In the genomic region with DNA sequence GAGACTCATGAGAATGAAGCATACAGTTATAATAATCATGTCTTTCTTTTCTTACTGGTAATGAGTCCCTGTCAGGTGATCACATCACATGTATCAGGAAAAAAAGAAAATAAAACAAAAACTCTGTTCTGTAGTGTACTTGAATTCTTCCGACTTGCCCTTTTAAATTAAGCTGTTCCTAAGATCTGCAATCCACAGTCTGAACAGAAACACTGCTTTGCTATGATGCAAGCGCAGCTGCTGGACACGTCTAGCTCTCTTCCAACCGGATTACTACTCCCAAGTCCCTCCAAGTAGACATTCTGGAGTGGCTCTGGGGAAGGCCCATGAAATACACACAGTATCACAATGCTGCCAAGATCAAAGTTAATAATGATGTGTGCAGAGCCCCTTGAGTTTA, we compare ENCODE assay signal across 16 cellular contexts.
DNase-seq lines count a peak whose midpoint lies in the region; ATAC-seq, FAIRE-seq and TF ChIP-seq lines count a peak whose summit lies in the region.
"Had no signal": no experiment of that assay in that cellular context is flagged by ENCODE, and none has a peak within 500 bp of the region (broad histone marks: within the 10 kb centered on the region; RNA-seq: fewer than 3 reads in every experiment).

No MANE protein-coding gene starts in this region.

- BruUV-seq in K562 (replicated peaks; lab: Mats Ljungman, UMichigan) = no TSS peak

- TF ChIP-seq RAD21 in K562 (CRISPR knock-in tag; conservative IDR thresholded peaks at IDR 0.05 in 1 of 2, IDR thresholded peaks at IDR 0.05 in 1 of 2) = no peak

- no peaks in the 10 kb centered on the region for H3K27me3 ChIP-seq in CD4-positive, CD25-positive, alpha-beta regulatory T cell (ENCODE audit: control insufficient read depth, insufficient read depth, low read length)
- no peaks in the 10 kb centered on the region for H3K27me3 ChIP-seq in K562 (ENCODE audit: control insufficient read depth in 2 of 2, insufficient read depth in 2 of 2, low read length in 2 of 2)
- H3K27me3 ChIP-seq in psoas muscle (ENCODE audit: insufficient read depth in 3 of 3, low read length in 2 of 3) = no peaks in the 10 kb centered on the region
- H3K27me3 ChIP-seq: body of pancreas had no signal

- H3K9me3 Mint-ChIP-seq in CD4-positive, CD25-positive, alpha-beta regulatory T cell = no peaks in the 10 kb centered on the region
- peaks cover 6% of the 10 kb centered on the region for H3K9me3 Mint-ChIP-seq in nephron progenitor cell
- H3K9me3 Mint-ChIP-seq: natural killer cell treated with Interleukin-12 subunit alpha and Interleukin-12 subunit beta and Interleukin-15 and Interleukin-18, amount 100 ng/mL, for 72 hours; stimulated activated naive CD8-positive, alpha-beta T cell treated with anti-CD3 and anti-CD28 coated beads, Interleukin-15, Interleukin-2, amounts not matched to agents 100 ng/mL and 50 ng/mL, for 24 hours had no signal

- H3K9me1 ChIP-seq in K562 (ENCODE audit: control insufficient read depth, insufficient read depth, low read length) = no peaks in the 10 kb centered on the region

- intact Hi-C loops in K562 (cut with micrococcal nuclease) (no loop called here), left cardiac atrium (cut with DNase I) (loop anchor here in 1 of 2 donors (10.0 kb wide), 1 partner anchor 75 kb away; no protein-coding TSS in a partner anchor), psoas muscle (cut with DNase I) (no loop called here)

- ATAC-seq in CD4-positive, CD25-positive, alpha-beta regulatory T cell (ENCODE audit: low read depth in 2 of 2) = no peak
- ATAC-seq in K562 (no peak), left cardiac atrium (peak; percentile 88 to 89), psoas muscle (peak; percentile 43 to 76 (median 68))
- ATAC-seq: body of pancreas; left colon; natural killer cell treated with Interleukin-12 subunit alpha and Interleukin-12 subunit beta and Interleukin-15 and Interleukin-18, amount 100 ng/mL, for 72 hours had no signal

- CTCF ChIA-PET in K562 (lab: Yijun Ruan, JAX; ENCODE audit: low intra/inter-chr PET ratio) = no interaction called here

- WGBS in K562 (ENCODE audit: insufficient coverage, low coverage, missing lambda C conversion rate) = 31% methylated on average over 4 of the region's 4 CpGs
- 52 to 69% (median 60%) methylated on average over 4 of the region's 4 CpGs for WGBS in psoas muscle, 3 donors

- H3K4me3 Mint-ChIP-seq in CD4-positive, CD25-positive, alpha-beta regulatory T cell = no peak overlapping the region
- no peak overlapping the region for H3K4me3 Mint-ChIP-seq in nephron progenitor cell

- no peak for TF ChIP-seq EP300 in K562 (IDR thresholded peaks at IDR 0.05; ENCODE audit: low read length)

- peaks cover 8% of the 10 kb centered on the region for H3K36me3 ChIP-seq in CD4-positive, CD25-positive, alpha-beta regulatory T cell (ENCODE audit: control insufficient read depth, insufficient read depth, low read length)
- H3K36me3 ChIP-seq in K562 (ENCODE audit: control insufficient read depth, insufficient read depth, low read length) (no peaks in the 10 kb centered on the region), psoas muscle (ENCODE audit: insufficient read depth in 1 of 2, low read depth in 1 of 2) (no peaks in the 10 kb centered on the region)

- H3K4me3 ChIP-seq in CD4-positive, CD25-positive, alpha-beta regulatory T cell (ENCODE audit: low read depth, low read length) = peak overlapping the region; percentile 18
- no peak overlapping the region for H3K4me3 ChIP-seq in K562
- H3K4me3 ChIP-seq in psoas muscle = no peak overlapping the region
- H3K4me3 ChIP-seq: body of pancreas, skin epidermis had no signal

- peaks cover 55% of the 10 kb centered on the region for H3K4me1 ChIP-seq in CD4-positive, CD25-positive, alpha-beta regulatory T cell (ENCODE audit: control insufficient read depth, insufficient read depth, low read length, poor library complexity, severe bottlenecking)
- H3K4me1 ChIP-seq in K562 (replicated peaks in 1 of 2; ENCODE audit: control insufficient read depth in 2 of 2, insufficient read depth in 2 of 2, low read length in 2 of 2) (peaks cover 0 to 17% of the 10 kb centered on the region in 2 experiments; a peak in 3 of 5 replicates), psoas muscle (peaks cover 4% of the 10 kb centered on the region)
- H3K4me1 ChIP-seq: body of pancreas had no signal

- no peaks in the 10 kb centered on the region for H3K27me3 Mint-ChIP-seq in CD4-positive, CD25-positive, alpha-beta regulatory T cell
- no peaks in the 10 kb centered on the region for H3K27me3 Mint-ChIP-seq in nephron progenitor cell (ENCODE audit: low read depth, poor library complexity)
- H3K27me3 Mint-ChIP-seq: natural killer cell treated with Interleukin-12 subunit alpha and Interleukin-12 subunit beta and Interleukin-15 and Interleukin-18, amount 100 ng/mL, for 72 hours; stimulated activated naive CD8-positive, alpha-beta T cell treated with anti-CD3 and anti-CD28 coated beads, Interleukin-15, Interleukin-2, amounts not matched to agents 100 ng/mL and 50 ng/mL, for 24 hours had no signal

- no peaks in the 10 kb centered on the region for H4K20me1 ChIP-seq in K562 (replicated peaks; ENCODE audit: control insufficient read depth, insufficient read depth, low read length)

- H3K4me1 Mint-ChIP-seq in CD4-positive, CD25-positive, alpha-beta regulatory T cell = peaks cover 38 to 60% (median 49%) of the 10 kb centered on the region in 4 donors
- H3K4me1 Mint-ChIP-seq in nephron progenitor cell = peaks cover 24% of the 10 kb centered on the region

- H3K79me2 ChIP-seq in K562 (ENCODE audit: control insufficient read depth, insufficient read depth, low read length) = no peaks in the 10 kb centered on the region; the same call in 2 of the 3 replicates

- H3K27ac ChIP-seq in CD4-positive, CD25-positive, alpha-beta regulatory T cell (ENCODE audit: insufficient read depth, low read length, poor library complexity, severe bottlenecking) = no peak overlapping the region
- H3K27ac ChIP-seq in K562 (ENCODE audit: extremely low read depth, low read depth, low read length) = no peak overlapping the region
- no peak overlapping the region for H3K27ac ChIP-seq in psoas muscle
- H3K27ac ChIP-seq: body of pancreas had no signal

- no peak for TF ChIP-seq POLR2A in K562 (conservative IDR thresholded peaks at IDR 0.05)

- in situ Hi-C loops in K562 (cut with MboI) = no loop called here

- TF ChIP-seq CTCF in K562 (IDR thresholded peaks at IDR 0.05 in 2 of 3, conservative IDR thresholded peaks at IDR 0.05 in 1 of 3; ENCODE audit: insufficient read depth in 2 of 3, low read depth in 1 of 3, low read length in 3 of 3) (no peak), psoas muscle (IDR thresholded peaks at IDR 0.05) (no peak), nephron progenitor cell (IDR thresholded peaks at IDR 0.05) (no peak)

- FAIRE-seq in K562 (lab: Jason Lieb, UNC) = no peak
- FAIRE-seq in urothelium cell line (lab: Jason Lieb, UNC) = no peak

- no peak overlapping the region for H3K27ac Mint-ChIP-seq in CD4-positive, CD25-positive, alpha-beta regulatory T cell
- no peak overlapping the region for H3K27ac Mint-ChIP-seq in nephron progenitor cell
- H3K27ac Mint-ChIP-seq: natural killer cell treated with Interleukin-12 subunit alpha and Interleukin-12 subunit beta and Interleukin-15 and Interleukin-18, amount 100 ng/mL, for 72 hours had no signal

- H3K36me3 Mint-ChIP-seq in CD4-positive, CD25-positive, alpha-beta regulatory T cell = peaks cover 16% of the 10 kb centered on the region
- H3K36me3 Mint-ChIP-seq in nephron progenitor cell (ENCODE audit: low read depth) = peaks cover 13% of the 10 kb centered on the region

- no peak overlapping the region for H3K9ac ChIP-seq in K562 (ENCODE audit: insufficient read depth in 1 of 2, low read depth in 2 of 2, low read length in 2 of 2)

- H2AFZ ChIP-seq in K562 (ENCODE audit: low read depth, low read length) = no peak overlapping the region

- no peak for DNase-seq in CD4-positive, CD25-positive, alpha-beta regulatory T cell
- DNase-seq in K562 (ENCODE audit: extremely low read depth in 1 of 4, low spot score in 3 of 4) = no peak
- peak; percentile 47 for DNase-seq in left cardiac atrium
- DNase-seq in psoas muscle = peak; percentile 40 to 68
- no peak for DNase-seq in T1000 (lab: John Stamatoyannopoulos, UW)
- no peak for DNase-seq in NCI-H1436 treated with DMSO at 0.1 percent for 48 hours (lab: John Stamatoyannopoulos, UW)
- no peak for DNase-seq in nephron progenitor cell
- no peak for DNase-seq in urothelium cell line (ENCODE audit: low spot score)
- DNase-seq: activated effector memory CD4-positive, alpha-beta T cell treated with Interleukin-2 at 50 U/mL for 16 hours; left colon; NCI-H1092; NCI-H345 had no signal

- H3K4me2 ChIP-seq in K562 (ENCODE audit: insufficient read depth, low read length) = no peak overlapping the region

- no peaks in the 10 kb centered on the region for H3K9me3 ChIP-seq in CD4-positive, CD25-positive, alpha-beta regulatory T cell (ENCODE audit: control insufficient read depth in 2 of 2, low read length in 2 of 2)
- H3K9me3 ChIP-seq in K562 (replicated peaks; ENCODE audit: control insufficient read depth, insufficient read depth, low read depth, low read length) (no peaks in the 10 kb centered on the region), psoas muscle (no peaks in the 10 kb centered on the region)
- H3K9me3 ChIP-seq: body of pancreas had no signal

- POLR2A ChIA-PET in K562 (lab: Yijun Ruan, JAX) = interaction anchor here (1.3 kb wide), 1 partner anchor 10 kb away, joined by 4 read pairs; no protein-coding TSS in a partner anchor

TF ChIP-seq in K562, 482 proteins besides CTCF, POLR2A, EP300 and RAD21:
- TF ChIP-seq CEBPB (tag; IDR thresholded peaks at IDR 0.05) (0 out of 2 replicates have a peak, but pooled peaks have one; percentile 6), TEAD1 (CRISPR knock-in tag; IDR thresholded peaks at IDR 0.05) (no peak)

Comparison
In these comparisons a context has a peak if more than half of its experiments do, and no peak if none do; other contexts are left out.
1. ATAC-seq: peak in left cardiac atrium (2 of 2) and psoas muscle (4 of 4); none in CD4-positive, CD25-positive, alpha-beta regulatory T cell (0 of 2) and K562 (single experiment).
2. DNase-seq: peak in left cardiac atrium (single experiment) and psoas muscle (2 of 2); none in CD4-positive, CD25-positive, alpha-beta regulatory T cell (0 of 3), K562 (0 of 4), T1000 (single experiment), NCI-H1436 treated with DMSO at 0.1 percent for 48 hours (single experiment), nephron progenitor cell (single experiment) and urothelium cell line (single experiment).